1 cellular context compared by ENCODE assay signal in genomic region chr22:35742342-35743100, GRCh38.
TF ChIP-seq lines count a peak whose summit lies in the region.

No MANE protein-coding gene starts in this region.

TF ChIP-seq in WTC11, 78 proteins besides CTCF, POLR2A, EP300 and RAD21 (continued from another document):
- TF ChIP-seq ZMAT4 (CRISPR knock-in tag; IDR thresholded peaks at IDR 0.05) (no peak), ZNF512 (CRISPR knock-in tag; IDR thresholded peaks at IDR 0.05; ENCODE audit: borderline replicate concordance) (no peak), SOX15 (CRISPR knock-in tag; IDR thresholded peaks at IDR 0.05) (no peak), AFF4 (CRISPR knock-in tag; IDR thresholded peaks at IDR 0.05; ENCODE audit: borderline replicate concordance) (no peak), ZNF317 (CRISPR knock-in tag; IDR thresholded peaks at IDR 0.05; ENCODE audit: borderline replicate concordance, low read depth) (no peak), ZNF121 (CRISPR knock-in tag; IDR thresholded peaks at IDR 0.05) (no peak), SMAD3 (CRISPR knock-in tag; IDR thresholded peaks at IDR 0.05; ENCODE audit: borderline replicate concordance) (no peak), JUN (CRISPR knock-in tag; IDR thresholded peaks at IDR 0.05) (no peak), RORB (CRISPR knock-in tag; IDR thresholded peaks at IDR 0.05) (no peak), JAZF1 (CRISPR knock-in tag; IDR thresholded peaks at IDR 0.05) (no peak), AR (CRISPR knock-in tag; IDR thresholded peaks at IDR 0.05) (no peak)
